ENCODE assay signal across 9 cellular contexts in genomic region chr14:21894003-21894897, GRCh38.
DNase-seq lines count a peak whose midpoint lies in the region; ATAC-seq and TF ChIP-seq lines count a peak whose summit lies in the region.
"Had no signal": no experiment of that assay in that cellular context is flagged by ENCODE, and none has a peak within 500 bp of the region (broad histone marks: within the 10 kb centered on the region; RNA-seq: fewer than 3 reads in every experiment).

No MANE protein-coding gene starts in this region.

- intact Hi-C loops in dorsolateral prefrontal cortex (cut with DNase I), result no loop called here

- DNase-seq in H7, result peak; percentile 17
- peak; percentile 17 for DNase-seq in activated CD4-positive, CD25-positive, alpha-beta regulatory T cell treated with anti-CD3 and anti-CD28 coated beads, Interleukin-2, amount 50 U/mL, for 16 hours (ENCODE audit: low read depth, low spot score)
- DNase-seq in dorsolateral prefrontal cortex, result peak in 4 of 10 donors; percentile 4 to 46 (median 16)
- peak; percentile 3 to 16 for DNase-seq in stimulated activated CD4-positive, alpha-beta T cell treated with anti-CD3 and anti-CD28 coated beads, Interleukin-1b, Interleukin-23, amount 100 ng/mL, for 1 hour (ENCODE audit: low read depth in 2 of 2)
- DNase-seq in AG08396 (ENCODE audit: low spot score), result no peak
- DNase-seq in NCI-H128 (lab: John Stamatoyannopoulos, UW; ENCODE audit: unreplicated experiment), result no peak
- no peak for DNase-seq in OCI-M2 (lab: John Stamatoyannopoulos, UW; ENCODE audit: unreplicated experiment)
- DNase-seq: IMR-90 had no signal

- TF ChIP-seq CTCF in dorsolateral prefrontal cortex (IDR thresholded peaks at IDR 0.05 in 54 of 56, conservative IDR thresholded peaks at IDR 0.05 in 2 of 56; ENCODE audit: low read depth in 1 of 56, partially characterized antibody in 56 of 56), result peak in 36 of 56 donors; percentile 9 to 58 (median 28)

- ATAC-seq in GM19328 (IDR thresholded peaks at IDR 0.05; ENCODE audit: unreplicated experiment), result no peak

- no peaks in the 10 kb centered on the region for H3K36me3 ChIP-seq in H7 (replicated peaks; ENCODE audit: control insufficient read depth, insufficient read depth, low read length)

- no peak overlapping the region for H3K4me3 ChIP-seq in H7 (ENCODE audit: insufficient read depth, low read depth, low read length)
- H3K4me3 ChIP-seq in dorsolateral prefrontal cortex, result no peak overlapping the region

- H3K27me3 ChIP-seq in H7 (ENCODE audit: control insufficient read depth, insufficient read depth, low read length), result no peaks in the 10 kb centered on the region
- peaks cover 0 to 7% (median 0%) of the 10 kb centered on the region in 45 donors for H3K27me3 ChIP-seq in dorsolateral prefrontal cortex

- H3K27ac ChIP-seq in dorsolateral prefrontal cortex, result no peak overlapping the region

Comparison
In these comparisons a context has a peak if more than half of its experiments do, and no peak if none do; other contexts are left out.
1. DNase-seq: peak in H7 (single experiment), activated CD4-positive, CD25-positive, alpha-beta regulatory T cell treated with anti-CD3 and anti-CD28 coated beads, Interleukin-2, amount 50 U/mL, for 16 hours (single experiment) and stimulated activated CD4-positive, alpha-beta T cell treated with anti-CD3 and anti-CD28 coated beads, Interleukin-1b, Interleukin-23, amount 100 ng/mL, for 1 hour (2 of 2); none in AG08396 (single experiment), NCI-H128 (single experiment) and OCI-M2 (single experiment).